ENCODE assay signal across 2 cellular contexts in the genomic region with DNA sequence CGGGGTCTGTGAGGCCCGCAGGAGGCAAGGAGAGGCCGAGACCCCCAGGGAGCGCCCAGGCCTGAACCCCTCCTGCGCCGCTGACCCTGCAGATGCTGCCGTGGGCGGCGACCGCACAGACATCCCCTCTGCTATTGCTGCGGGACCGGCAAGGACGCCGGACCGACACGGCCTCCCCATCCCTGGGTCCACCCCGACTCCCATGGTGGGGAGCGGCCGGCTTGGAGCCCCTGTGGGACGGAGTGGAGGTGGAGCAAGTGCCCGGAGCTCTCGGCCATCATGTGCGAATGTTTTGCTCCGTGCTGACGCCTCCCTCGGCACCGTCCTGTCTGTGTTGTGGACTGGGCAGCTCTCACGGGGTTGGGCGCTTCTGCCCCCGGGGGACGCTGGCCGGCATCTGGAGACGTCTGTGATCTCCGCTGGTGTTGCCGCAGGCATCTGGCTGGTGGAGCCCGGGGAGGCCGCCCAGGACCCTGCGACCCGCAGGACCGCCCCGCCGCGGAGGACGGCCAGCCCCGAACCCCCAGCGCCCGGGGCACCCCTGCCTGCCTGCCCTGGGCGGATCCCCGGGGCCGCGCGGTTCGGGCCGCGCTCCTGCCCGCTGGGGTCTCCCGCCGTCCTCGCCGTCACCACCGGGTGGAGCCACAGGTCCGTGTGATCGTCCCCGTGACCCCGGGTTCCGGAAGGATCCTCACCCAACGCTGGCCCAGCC.
TF ChIP-seq lines count a peak whose summit lies in the region.

No MANE protein-coding gene starts in this region.

TF ChIP-seq in GM23338, 12 proteins besides CTCF, POLR2A, EP300 and RAD21:
- TF ChIP-seq CREB1 (CRISPR knock-in tag; IDR thresholded peaks at IDR 0.05; ENCODE audit: low read depth), result 0 out of 2 replicates have a peak, but pooled peaks have one; percentile 15
- TF ChIP-seq, protein P1, sequence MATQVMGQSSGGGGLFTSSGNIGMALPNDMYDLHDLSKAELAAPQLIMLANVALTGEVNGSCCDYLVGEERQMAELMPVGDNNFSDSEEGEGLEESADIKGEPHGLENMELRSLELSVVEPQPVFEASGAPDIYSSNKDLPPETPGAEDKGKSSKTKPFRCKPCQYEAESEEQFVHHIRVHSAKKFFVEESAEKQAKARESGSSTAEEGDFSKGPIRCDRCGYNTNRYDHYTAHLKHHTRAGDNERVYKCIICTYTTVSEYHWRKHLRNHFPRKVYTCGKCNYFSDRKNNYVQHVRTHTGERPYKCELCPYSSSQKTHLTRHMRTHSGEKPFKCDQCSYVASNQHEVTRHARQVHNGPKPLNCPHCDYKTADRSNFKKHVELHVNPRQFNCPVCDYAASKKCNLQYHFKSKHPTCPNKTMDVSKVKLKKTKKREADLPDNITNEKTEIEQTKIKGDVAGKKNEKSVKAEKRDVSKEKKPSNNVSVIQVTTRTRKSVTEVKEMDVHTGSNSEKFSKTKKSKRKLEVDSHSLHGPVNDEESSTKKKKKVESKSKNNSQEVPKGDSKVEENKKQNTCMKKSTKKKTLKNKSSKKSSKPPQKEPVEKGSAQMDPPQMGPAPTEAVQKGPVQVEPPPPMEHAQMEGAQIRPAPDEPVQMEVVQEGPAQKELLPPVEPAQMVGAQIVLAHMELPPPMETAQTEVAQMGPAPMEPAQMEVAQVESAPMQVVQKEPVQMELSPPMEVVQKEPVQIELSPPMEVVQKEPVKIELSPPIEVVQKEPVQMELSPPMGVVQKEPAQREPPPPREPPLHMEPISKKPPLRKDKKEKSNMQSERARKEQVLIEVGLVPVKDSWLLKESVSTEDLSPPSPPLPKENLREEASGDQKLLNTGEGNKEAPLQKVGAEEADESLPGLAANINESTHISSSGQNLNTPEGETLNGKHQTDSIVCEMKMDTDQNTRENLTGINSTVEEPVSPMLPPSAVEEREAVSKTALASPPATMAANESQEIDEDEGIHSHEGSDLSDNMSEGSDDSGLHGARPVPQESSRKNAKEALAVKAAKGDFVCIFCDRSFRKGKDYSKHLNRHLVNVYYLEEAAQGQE (IDR thresholded peaks at IDR 0.05; ENCODE audit: unreplicated experiment), result no peak
- TF ChIP-seq, protein P2, sequence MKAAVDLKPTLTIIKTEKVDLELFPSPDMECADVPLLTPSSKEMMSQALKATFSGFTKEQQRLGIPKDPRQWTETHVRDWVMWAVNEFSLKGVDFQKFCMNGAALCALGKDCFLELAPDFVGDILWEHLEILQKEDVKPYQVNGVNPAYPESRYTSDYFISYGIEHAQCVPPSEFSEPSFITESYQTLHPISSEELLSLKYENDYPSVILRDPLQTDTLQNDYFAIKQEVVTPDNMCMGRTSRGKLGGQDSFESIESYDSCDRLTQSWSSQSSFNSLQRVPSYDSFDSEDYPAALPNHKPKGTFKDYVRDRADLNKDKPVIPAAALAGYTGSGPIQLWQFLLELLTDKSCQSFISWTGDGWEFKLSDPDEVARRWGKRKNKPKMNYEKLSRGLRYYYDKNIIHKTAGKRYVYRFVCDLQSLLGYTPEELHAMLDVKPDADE (IDR thresholded peaks at IDR 0.05), result no peak
- peak; percentile 41; the same call in 1 of the 2 replicates for TF ChIP-seq POLR2AphosphoS5 (IDR thresholded peaks at IDR 0.05; ENCODE audit: low read depth)

TF ChIP-seq in GM12878, 131 proteins besides CTCF, POLR2A, EP300 and RAD21:
- no peak for TF ChIP-seq HDAC6 (IDR thresholded peaks at IDR 0.05; ENCODE audit: unreplicated experiment)
- TF ChIP-seq SMC3 (IDR thresholded peaks at IDR 0.05; ENCODE audit: borderline replicate concordance, low read length), result peak; percentile 47
- TF ChIP-seq YY1 (IDR thresholded peaks at IDR 0.05; ENCODE audit: low read depth, low read length), result 0 out of 2 replicates have a peak, but pooled peaks have one; percentile 16
